Comparison of ENCODE assay signal across 1 cellular context in the genomic region with DNA sequence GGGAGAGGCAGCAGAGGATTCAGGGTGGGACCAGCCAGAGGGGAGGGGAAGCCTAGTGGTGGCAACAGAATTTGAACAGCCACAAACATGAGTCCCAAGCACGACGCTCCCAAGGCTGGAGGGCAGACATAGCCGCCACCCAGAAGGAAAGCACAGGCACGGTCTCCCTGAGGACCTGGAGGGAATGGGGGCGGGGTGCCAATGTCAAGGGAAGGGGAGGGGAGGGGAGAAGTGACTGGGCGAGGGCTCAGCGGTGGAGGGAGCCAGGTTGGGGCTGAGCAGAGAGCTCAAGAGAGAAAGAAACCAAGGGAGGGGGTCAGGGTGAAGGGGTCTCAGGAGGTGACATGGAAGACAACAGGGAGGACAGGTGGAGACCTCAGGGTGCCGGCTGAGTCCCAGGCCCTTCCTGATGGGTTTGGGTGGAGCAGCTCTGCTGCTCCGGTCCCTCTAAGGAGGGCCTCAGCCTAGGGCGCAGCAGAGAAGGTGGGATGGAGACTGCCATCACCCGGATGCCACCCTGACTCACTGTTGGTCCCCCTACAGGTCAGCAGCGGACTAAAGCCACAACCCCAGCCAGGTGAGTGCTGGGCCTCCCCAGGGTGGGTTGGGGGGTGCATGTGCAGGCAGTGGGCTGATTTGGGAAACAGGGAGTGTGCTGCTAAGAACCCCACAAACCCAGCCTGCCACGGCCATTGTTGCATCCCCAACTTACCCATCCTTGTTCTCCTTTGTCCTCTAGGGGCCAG.
TF ChIP-seq lines count a peak whose summit lies in the region.

No MANE protein-coding gene starts in this region.

TF ChIP-seq in H1, 55 proteins besides CTCF, POLR2A, EP300 and RAD21:
- TF ChIP-seq SAP30 (IDR thresholded peaks at IDR 0.05; ENCODE audit: insufficient read depth, insufficient replicate concordance, low read length) (no peak), ASH2L (IDR thresholded peaks at IDR 0.05; ENCODE audit: low read length) (no peak), GABPA (IDR thresholded peaks at IDR 0.05; ENCODE audit: borderline replicate concordance, insufficient read depth, low read length) (no peak), TEAD4 (IDR thresholded peaks at IDR 0.05; ENCODE audit: low read depth, low read length) (no peak), SUZ12 (IDR thresholded peaks at IDR 0.05; ENCODE audit: low read length) (no peak), CTBP2 (IDR thresholded peaks at IDR 0.05; ENCODE audit: borderline replicate concordance, insufficient read depth, insufficient read length, low read length) (no peak), KDM1A (IDR thresholded peaks at IDR 0.05; ENCODE audit: borderline replicate concordance, low read length) (no peak)
- TF ChIP-seq, protein P1, sequence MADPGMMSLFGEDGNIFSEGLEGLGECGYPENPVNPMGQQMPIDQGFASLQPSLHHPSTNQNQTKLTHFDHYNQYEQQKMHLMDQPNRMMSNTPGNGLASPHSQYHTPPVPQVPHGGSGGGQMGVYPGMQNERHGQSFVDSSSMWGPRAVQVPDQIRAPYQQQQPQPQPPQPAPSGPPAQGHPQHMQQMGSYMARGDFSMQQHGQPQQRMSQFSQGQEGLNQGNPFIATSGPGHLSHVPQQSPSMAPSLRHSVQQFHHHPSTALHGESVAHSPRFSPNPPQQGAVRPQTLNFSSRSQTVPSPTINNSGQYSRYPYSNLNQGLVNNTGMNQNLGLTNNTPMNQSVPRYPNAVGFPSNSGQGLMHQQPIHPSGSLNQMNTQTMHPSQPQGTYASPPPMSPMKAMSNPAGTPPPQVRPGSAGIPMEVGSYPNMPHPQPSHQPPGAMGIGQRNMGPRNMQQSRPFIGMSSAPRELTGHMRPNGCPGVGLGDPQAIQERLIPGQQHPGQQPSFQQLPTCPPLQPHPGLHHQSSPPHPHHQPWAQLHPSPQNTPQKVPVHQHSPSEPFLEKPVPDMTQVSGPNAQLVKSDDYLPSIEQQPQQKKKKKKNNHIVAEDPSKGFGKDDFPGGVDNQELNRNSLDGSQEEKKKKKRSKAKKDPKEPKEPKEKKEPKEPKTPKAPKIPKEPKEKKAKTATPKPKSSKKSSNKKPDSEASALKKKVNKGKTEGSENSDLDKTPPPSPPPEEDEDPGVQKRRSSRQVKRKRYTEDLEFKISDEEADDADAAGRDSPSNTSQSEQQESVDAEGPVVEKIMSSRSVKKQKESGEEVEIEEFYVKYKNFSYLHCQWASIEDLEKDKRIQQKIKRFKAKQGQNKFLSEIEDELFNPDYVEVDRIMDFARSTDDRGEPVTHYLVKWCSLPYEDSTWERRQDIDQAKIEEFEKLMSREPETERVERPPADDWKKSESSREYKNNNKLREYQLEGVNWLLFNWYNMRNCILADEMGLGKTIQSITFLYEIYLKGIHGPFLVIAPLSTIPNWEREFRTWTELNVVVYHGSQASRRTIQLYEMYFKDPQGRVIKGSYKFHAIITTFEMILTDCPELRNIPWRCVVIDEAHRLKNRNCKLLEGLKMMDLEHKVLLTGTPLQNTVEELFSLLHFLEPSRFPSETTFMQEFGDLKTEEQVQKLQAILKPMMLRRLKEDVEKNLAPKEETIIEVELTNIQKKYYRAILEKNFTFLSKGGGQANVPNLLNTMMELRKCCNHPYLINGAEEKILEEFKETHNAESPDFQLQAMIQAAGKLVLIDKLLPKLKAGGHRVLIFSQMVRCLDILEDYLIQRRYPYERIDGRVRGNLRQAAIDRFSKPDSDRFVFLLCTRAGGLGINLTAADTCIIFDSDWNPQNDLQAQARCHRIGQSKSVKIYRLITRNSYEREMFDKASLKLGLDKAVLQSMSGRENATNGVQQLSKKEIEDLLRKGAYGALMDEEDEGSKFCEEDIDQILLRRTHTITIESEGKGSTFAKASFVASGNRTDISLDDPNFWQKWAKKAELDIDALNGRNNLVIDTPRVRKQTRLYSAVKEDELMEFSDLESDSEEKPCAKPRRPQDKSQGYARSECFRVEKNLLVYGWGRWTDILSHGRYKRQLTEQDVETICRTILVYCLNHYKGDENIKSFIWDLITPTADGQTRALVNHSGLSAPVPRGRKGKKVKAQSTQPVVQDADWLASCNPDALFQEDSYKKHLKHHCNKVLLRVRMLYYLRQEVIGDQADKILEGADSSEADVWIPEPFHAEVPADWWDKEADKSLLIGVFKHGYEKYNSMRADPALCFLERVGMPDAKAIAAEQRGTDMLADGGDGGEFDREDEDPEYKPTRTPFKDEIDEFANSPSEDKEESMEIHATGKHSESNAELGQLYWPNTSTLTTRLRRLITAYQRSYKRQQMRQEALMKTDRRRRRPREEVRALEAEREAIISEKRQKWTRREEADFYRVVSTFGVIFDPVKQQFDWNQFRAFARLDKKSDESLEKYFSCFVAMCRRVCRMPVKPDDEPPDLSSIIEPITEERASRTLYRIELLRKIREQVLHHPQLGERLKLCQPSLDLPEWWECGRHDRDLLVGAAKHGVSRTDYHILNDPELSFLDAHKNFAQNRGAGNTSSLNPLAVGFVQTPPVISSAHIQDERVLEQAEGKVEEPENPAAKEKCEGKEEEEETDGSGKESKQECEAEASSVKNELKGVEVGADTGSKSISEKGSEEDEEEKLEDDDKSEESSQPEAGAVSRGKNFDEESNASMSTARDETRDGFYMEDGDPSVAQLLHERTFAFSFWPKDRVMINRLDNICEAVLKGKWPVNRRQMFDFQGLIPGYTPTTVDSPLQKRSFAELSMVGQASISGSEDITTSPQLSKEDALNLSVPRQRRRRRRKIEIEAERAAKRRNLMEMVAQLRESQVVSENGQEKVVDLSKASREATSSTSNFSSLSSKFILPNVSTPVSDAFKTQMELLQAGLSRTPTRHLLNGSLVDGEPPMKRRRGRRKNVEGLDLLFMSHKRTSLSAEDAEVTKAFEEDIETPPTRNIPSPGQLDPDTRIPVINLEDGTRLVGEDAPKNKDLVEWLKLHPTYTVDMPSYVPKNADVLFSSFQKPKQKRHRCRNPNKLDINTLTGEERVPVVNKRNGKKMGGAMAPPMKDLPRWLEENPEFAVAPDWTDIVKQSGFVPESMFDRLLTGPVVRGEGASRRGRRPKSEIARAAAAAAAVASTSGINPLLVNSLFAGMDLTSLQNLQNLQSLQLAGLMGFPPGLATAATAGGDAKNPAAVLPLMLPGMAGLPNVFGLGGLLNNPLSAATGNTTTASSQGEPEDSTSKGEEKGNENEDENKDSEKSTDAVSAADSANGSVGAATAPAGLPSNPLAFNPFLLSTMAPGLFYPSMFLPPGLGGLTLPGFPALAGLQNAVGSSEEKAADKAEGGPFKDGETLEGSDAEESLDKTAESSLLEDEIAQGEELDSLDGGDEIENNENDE (IDR thresholded peaks at IDR 0.05; ENCODE audit: insufficient replicate concordance, low read length) = no peak
